ENCODE assay signal across 9 cellular contexts in the genomic region with DNA sequence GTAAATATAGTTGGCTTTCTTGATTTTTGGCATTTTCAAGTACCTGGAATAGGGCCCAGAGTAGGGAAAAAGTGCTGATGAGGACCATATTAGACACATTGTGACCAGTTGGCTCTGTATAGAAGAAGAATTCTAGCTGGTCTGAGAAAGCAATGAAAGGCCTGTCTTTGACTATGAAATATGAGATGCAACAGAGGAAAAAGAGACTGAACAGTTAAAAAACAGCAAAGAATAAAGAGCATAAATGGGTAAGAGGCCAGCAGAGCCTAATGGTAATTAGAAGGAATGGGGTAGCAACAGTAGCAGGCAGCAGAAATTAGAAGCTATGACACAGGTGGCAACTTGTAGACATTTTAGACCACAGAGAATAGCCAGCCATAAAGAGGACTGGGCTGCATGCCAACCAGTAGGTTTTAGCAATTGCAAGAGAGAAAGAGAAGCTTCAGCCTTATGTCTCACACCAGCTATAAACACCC.
DNase-seq lines count a peak whose midpoint lies in the region; ATAC-seq and TF ChIP-seq lines count a peak whose summit lies in the region.
"Had no signal": no experiment of that assay in that cellular context is flagged by ENCODE, and none has a peak within 500 bp of the region (broad histone marks: within the 10 kb centered on the region; RNA-seq: fewer than 3 reads in every experiment).

No MANE protein-coding gene starts in this region.

- TF ChIP-seq CTCF in GM12865 (IDR thresholded peaks at IDR 0.05; ENCODE audit: insufficient read depth, low read depth, low read length, missing control alignments) (no peak), coronary artery (IDR thresholded peaks at IDR 0.05) (no peak), GM13976 (IDR thresholded peaks at IDR 0.05; ENCODE audit: borderline replicate concordance, control extremely low read depth, extremely low read depth, insufficient read depth, missing control alignments) (no peak)

- H3K4me3 ChIP-seq in GM12865 (ENCODE audit: low read depth, low read length) (no peak overlapping the region), coronary artery (no peak overlapping the region)

- H3K4me1 Mint-ChIP-seq in activated naive CD4-positive, alpha-beta T cell treated with anti-CD3 and anti-CD28 coated beads, Interleukin-2, amount 10 ng/mL, durations not matched to agents 7 days and 5 days: no peaks in the 10 kb centered on the region

- H3K27me3 Mint-ChIP-seq in activated naive CD4-positive, alpha-beta T cell treated with anti-CD3 and anti-CD28 coated beads, Interleukin-2, amount 10 ng/mL, durations not matched to agents 7 days and 5 days: no peaks in the 10 kb centered on the region

- H3K27ac ChIP-seq in coronary artery: no peak overlapping the region

- DNase-seq in GM12865 (ENCODE audit: low read depth) (peak; percentile 60), NCI-H446 treated with DMSO at 0.1 percent for 48 hours (lab: John Stamatoyannopoulos, UW) (peak; percentile 89), fibroblast of gingiva (ENCODE audit: low read depth) (peak; percentile 16), coronary artery (ENCODE audit: low spot score) (no peak), GM13976 (ENCODE audit: low spot score) (no peak)
- no peak for DNase-seq in NK-92 treated with Interleukin-12 subunit alpha and Interleukin-12 subunit beta, amount 100 ng/mL, for 24 hours (lab: John Stamatoyannopoulos, UW)
- DNase-seq in activated naive CD4-positive, alpha-beta T cell treated with anti-CD3 and anti-CD28 coated beads, Interleukin-2, amount 10 ng/mL, durations not matched to agents 7 days and 5 days: no peak

- H3K4me3 Mint-ChIP-seq in activated naive CD4-positive, alpha-beta T cell treated with anti-CD3 and anti-CD28 coated beads, Interleukin-2, amount 10 ng/mL, durations not matched to agents 7 days and 5 days: no peak overlapping the region
- H3K4me3 Mint-ChIP-seq: neural crest cell had no signal

- CTCF ChIA-PET in activated naive CD4-positive, alpha-beta T cell treated with anti-CD3 and anti-CD28 coated beads, Interleukin-2, amount 10 ng/mL, durations not matched to agents 7 days and 5 days (lab: Charles Lee): no interaction called here

- H3K27ac Mint-ChIP-seq in activated naive CD4-positive, alpha-beta T cell treated with anti-CD3 and anti-CD28 coated beads, Interleukin-2, amount 10 ng/mL, durations not matched to agents 7 days and 5 days: no peak overlapping the region

- H3K9me3 Mint-ChIP-seq in activated naive CD4-positive, alpha-beta T cell treated with anti-CD3 and anti-CD28 coated beads, Interleukin-2, amount 10 ng/mL, durations not matched to agents 7 days and 5 days: no peaks in the 10 kb centered on the region
- H3K9me3 Mint-ChIP-seq: neural crest cell had no signal

- in situ Hi-C loops in GM13976 (cut with MboI; ENCODE audit: low sequenced_read_pairs, unreplicated experiment): no loop called here

- ATAC-seq in HG03460 (IDR thresholded peaks at IDR 0.05; ENCODE audit: unreplicated experiment): peak; percentile 73

- no peaks in the 10 kb centered on the region for H3K36me3 Mint-ChIP-seq in activated naive CD4-positive, alpha-beta T cell treated with anti-CD3 and anti-CD28 coated beads, Interleukin-2, amount 10 ng/mL, durations not matched to agents 7 days and 5 days

Comparison
In these comparisons a context has a peak if more than half of its experiments do, and no peak if none do; other contexts are left out.
1. DNase-seq: peak in GM12865 (single experiment), NCI-H446 treated with DMSO at 0.1 percent for 48 hours (single experiment) and fibroblast of gingiva (single experiment); none in NK-92 treated with Interleukin-12 subunit alpha and Interleukin-12 subunit beta, amount 100 ng/mL, for 24 hours (single experiment), coronary artery (single experiment), activated naive CD4-positive, alpha-beta T cell treated with anti-CD3 and anti-CD28 coated beads, Interleukin-2, amount 10 ng/mL, durations not matched to agents 7 days and 5 days (single experiment) and GM13976 (single experiment).